In genomic region chr15:49438970-49439631, GRCh38 we compare ENCODE assay signal across 7 cellular contexts. TPM values are rescaled to one million over a fixed set of nuclear protein-coding genes. Genes with fewer than 3 reads are reported as not detected.
A peak's percentile ranks its signal among the peaks of the same experiment; 100 is the strongest.
DNase-seq lines count a peak whose midpoint lies in the region; ATAC-seq and TF ChIP-seq lines count a peak whose summit lies in the region.

No MANE protein-coding gene starts in this region.

- H4K20me1 ChIP-seq in PC-9 (ENCODE audit: insufficient read depth): no peaks in the 10 kb centered on the region

- no peaks in the 10 kb centered on the region for H3K36me3 ChIP-seq in right atrium auricular region
- H3K36me3 ChIP-seq in aorta (ENCODE audit: control insufficient read depth in 1 of 2, insufficient read depth in 2 of 2, low read length in 1 of 2): no peaks in the 10 kb centered on the region
- no peaks in the 10 kb centered on the region for H3K36me3 ChIP-seq in PC-9 (ENCODE audit: low read depth)

- H3F3A ChIP-seq in PC-9 (ENCODE audit: insufficient read depth, low read depth): no peaks in the 10 kb centered on the region

- no TSS peak for BruUV-seq in PC-9 (replicated peaks; lab: Mats Ljungman, UMichigan)

- no peaks in the 10 kb centered on the region for H3K9me2 ChIP-seq in PC-9 (ENCODE audit: insufficient read depth)

- no peak overlapping the region for H2AFZ ChIP-seq in PC-9

- no peaks in the 10 kb centered on the region for H3K79me2 ChIP-seq in PC-9 (ENCODE audit: low read depth)

- POLR2A ChIA-PET in PC-9 (lab: Charles Lee; ENCODE audit: unreplicated experiment): no interaction called here

- DNase-seq in NB4 (ENCODE audit: low read depth): peak; percentile 92
- DNase-seq in right atrium auricular region (ENCODE audit: low spot score): no peak
- peak; percentile 36 to 61 for DNase-seq in aorta
- DNase-seq in NCI-H1048 (lab: John Stamatoyannopoulos, UW): no peak
- DNase-seq in PC-9: no peak
- DNase-seq in SHP77 treated with DMSO at 0.1 percent for 48 hours (lab: John Stamatoyannopoulos, UW): no peak

- H3K4me3 ChIP-seq in NB4 (ENCODE audit: low read depth, low read length): no peak overlapping the region
- H3K4me3 ChIP-seq in right atrium auricular region: no peak overlapping the region
- H3K4me3 ChIP-seq in aorta (ENCODE audit: low read length in 2 of 2): no peak overlapping the region
- no peak overlapping the region for H3K4me3 ChIP-seq in PC-9

- peak overlapping the region; percentile 51 to 75 for H3K27ac ChIP-seq in right atrium auricular region
- no peak overlapping the region for H3K27ac ChIP-seq in aorta (ENCODE audit: low read depth in 1 of 2, low read length in 2 of 2)
- H3K27ac ChIP-seq in PC-9: no peak overlapping the region

- no peaks in the 10 kb centered on the region for H3K9me3 ChIP-seq in right atrium auricular region
- H3K9me3 ChIP-seq in aorta (ENCODE audit: control insufficient read depth, low read length): no peaks in the 10 kb centered on the region
- H3K9me3 ChIP-seq in PC-9 (ENCODE audit: insufficient read depth, low read depth): no peaks in the 10 kb centered on the region

- no peaks in the 10 kb centered on the region for H3K27me3 ChIP-seq in right atrium auricular region
- H3K27me3 ChIP-seq in aorta (ENCODE audit: control insufficient read depth in 1 of 2, insufficient read depth in 2 of 2, low read length in 1 of 2): no peaks in the 10 kb centered on the region
- H3K27me3 ChIP-seq in PC-9 (ENCODE audit: insufficient read depth, low read depth): no peaks in the 10 kb centered on the region

- H3K4me2 ChIP-seq in PC-9: no peak overlapping the region

- CTCF ChIA-PET in PC-9 (lab: Charles Lee): no interaction called here

- peak; percentile 59 for ATAC-seq in GM21737 (IDR thresholded peaks at IDR 0.05; ENCODE audit: unreplicated experiment)
- peak; percentile 44 for ATAC-seq in aorta (ENCODE audit: low FRiP score)

- intact Hi-C loops in aorta (cut with DNase I): no loop called here
- intact Hi-C loops in PC-9 (cut with micrococcal nuclease; ENCODE audit: unreplicated experiment): no loop called here

- WGBS in aorta, 2 donors: 21 to 24% methylated on average over 6 of the region's 6 CpGs

- peak; percentile 31 for TF ChIP-seq POLR2A in NB4 (IDR thresholded peaks at IDR 0.05; ENCODE audit: extremely low read depth, insufficient read length)

- H3K4me1 ChIP-seq in right atrium auricular region (peaks cover 0 to 45% of the 10 kb centered on the region in 2 donors), aorta (ENCODE audit: control insufficient read depth in 1 of 2, insufficient read depth in 2 of 2, low read length in 2 of 2) (peaks cover 0 to 2% of the 10 kb centered on the region in 2 donors), PC-9 (replicated peaks; ENCODE audit: insufficient read depth) (no peaks in the 10 kb centered on the region)

- TF ChIP-seq CTCF in NB4 (IDR thresholded peaks at IDR 0.05; ENCODE audit: low read depth, low read length): no peak
- TF ChIP-seq CTCF in right atrium auricular region (IDR thresholded peaks at IDR 0.05): no peak
- no peak for TF ChIP-seq CTCF in PC-9 (conservative IDR thresholded peaks at IDR 0.05)

RNA-seq across cellular contexts. Expression of gene FGF7, which starts 16.1 kb away (rescaled TPM):
- total RNA-seq in right atrium auricular region (10 to 100 TPM; 27.2 to 28.5 TPM), aorta (100 to 1,000 TPM; 120 to 126 TPM), PC-9 (2021) (not detected in 2 replicates)
- polyA plus RNA-seq in aorta: 1 to 10 TPM in 1 of 2 donors, under 1 TPM in 1; 0.20 to 3.9 TPM

Comparison
In these comparisons a context has a peak if more than half of its experiments do, and no peak if none do; other contexts are left out.
1. DNase-seq: peak in NB4 (single experiment) and aorta (2 of 2); none in right atrium auricular region (single experiment), NCI-H1048 (single experiment), PC-9 (0 of 2) and SHP77 treated with DMSO at 0.1 percent for 48 hours (single experiment).
2. H3K27ac ChIP-seq: peak in right atrium auricular region (2 of 2); none in aorta (0 of 2) and PC-9 (single experiment).
3. RNA of gene FGF7, which starts 16.1 kb away (total RNA-seq): 120 to 126 TPM in aorta and 27.2 to 28.5 TPM in right atrium auricular region; not detected in PC-9; every median in the first group is over 10 times any median in the second.